In genomic region chr16:14494396-14494795, GRCh38 we compare ENCODE assay signal across 22 cellular contexts.
DNase-seq lines count a peak whose midpoint lies in the region; ATAC-seq, FAIRE-seq and TF ChIP-seq lines count a peak whose summit lies in the region.
"Had no signal": no experiment of that assay in that cellular context is flagged by ENCODE, and none has a peak within 500 bp of the region (broad histone marks: within the 10 kb centered on the region; RNA-seq: fewer than 3 reads in every experiment).

No MANE protein-coding gene starts in this region.

- CTCF ChIA-PET in A549 (lab: Yijun Ruan, JAX) = no interaction called here

- no peak for TF ChIP-seq CTCF in A549 (IDR thresholded peaks at IDR 0.05)
- no peak for TF ChIP-seq CTCF in bronchial epithelial cell (IDR thresholded peaks at IDR 0.05; ENCODE audit: insufficient read depth, low read length, severe bottlenecking)
- TF ChIP-seq CTCF in natural killer cell (IDR thresholded peaks at IDR 0.05) = no peak

- no peaks in the 10 kb centered on the region for H3K36me3 Mint-ChIP-seq in natural killer cell

- H3K9me3 ChIP-seq in A549 (no peaks in the 10 kb centered on the region), mesenchymal stem cell (ENCODE audit: control insufficient read depth, low read length) (no peaks in the 10 kb centered on the region)

- 90% methylated on average over 10 of the region's 10 CpGs for WGBS in A549 (ENCODE audit: missing lambda C conversion rate)
- WGBS in mesenchymal stem cell = 96% methylated on average over 10 of the region's 10 CpGs

- TF ChIP-seq POLR2A in A549 (IDR thresholded peaks at IDR 0.05; ENCODE audit: low read length) = no peak

- H2BK120ac ChIP-seq in mesenchymal stem cell (ENCODE audit: low read depth, low read length) = no peak overlapping the region

- H3K27ac Mint-ChIP-seq in natural killer cell = peak overlapping the region; percentile 5 to 80
- H3K27ac Mint-ChIP-seq: B cell had no signal

- no peaks in the 10 kb centered on the region for H3K9me3 Mint-ChIP-seq in natural killer cell
- H3K9me3 Mint-ChIP-seq: CD8-positive, alpha-beta memory T cell had no signal

- TF ChIP-seq RAD21 in A549 (conservative IDR thresholded peaks at IDR 0.05 in 1 of 2, IDR thresholded peaks at IDR 0.05 in 1 of 2) = no peak

- in situ Hi-C loops in Caki2 (cut with HindIII; ENCODE audit: low pct_unique_long_range_greater_than_20kb, low sequenced_read_pairs) = no loop called here

- H3K27me3 Mint-ChIP-seq in natural killer cell (ENCODE audit: low read depth in 2 of 2) = no peaks in the 10 kb centered on the region
- H3K27me3 Mint-ChIP-seq: B cell; CD8-positive, alpha-beta memory T cell had no signal

- H3K9ac ChIP-seq in mesenchymal stem cell (ENCODE audit: low read length) = no peak overlapping the region
- H3K9ac ChIP-seq: GM23248 had no signal

- H3K4me3 Mint-ChIP-seq in natural killer cell = no peak overlapping the region
- H3K4me3 Mint-ChIP-seq: B cell; CD8-positive, alpha-beta memory T cell had no signal

- H2BK5ac ChIP-seq in mesenchymal stem cell (ENCODE audit: low read depth, low read length, poor library complexity, severe bottlenecking) = no peak overlapping the region

- no peak overlapping the region for H3K4ac ChIP-seq in mesenchymal stem cell (ENCODE audit: low read depth in 1 of 2, low read length in 2 of 2)

- no peaks in the 10 kb centered on the region for H3K36me3 ChIP-seq in bronchial epithelial cell (ENCODE audit: control insufficient read depth, insufficient read depth, low read length)
- peaks cover 2 to 4% of the 10 kb centered on the region in 2 experiments for H3K36me3 ChIP-seq in mesenchymal stem cell (ENCODE audit: control insufficient read depth in 1 of 2, insufficient read depth in 2 of 2, low read depth in 1 of 2, low read length in 2 of 2)

- no peaks in the 10 kb centered on the region for H3K27me3 ChIP-seq in bronchial epithelial cell (ENCODE audit: control insufficient read depth, insufficient read depth, low read length)
- no peaks in the 10 kb centered on the region for H3K27me3 ChIP-seq in mesenchymal stem cell (ENCODE audit: control insufficient read depth in 1 of 2, insufficient read depth in 1 of 2, low read length in 2 of 2)

- peaks cover 25% of the 10 kb centered on the region for H3K79me1 ChIP-seq in mesenchymal stem cell (replicated peaks; ENCODE audit: low read length, poor library complexity, severe bottlenecking)

- POLR2A ChIA-PET in A549 (lab: Yijun Ruan, JAX) = no interaction called here

- no peak overlapping the region for H3K14ac ChIP-seq in mesenchymal stem cell (ENCODE audit: low read length in 2 of 2)

- no peak overlapping the region for H3K23ac ChIP-seq in mesenchymal stem cell (ENCODE audit: low read length in 2 of 2)

- H3K4me1 ChIP-seq in A549 (peaks cover 80% of the 10 kb centered on the region), mesenchymal stem cell (ENCODE audit: control insufficient read depth, insufficient read depth, low read depth, low read length) (peaks cover 24% of the 10 kb centered on the region)

- H2AFZ ChIP-seq in mesenchymal stem cell (ENCODE audit: low read depth, low read length) = no peak overlapping the region
- H2AFZ ChIP-seq: GM23248 had no signal

- H3K27ac ChIP-seq in A549 (peak overlapping the region; percentile 56 to 95), mesenchymal stem cell (ENCODE audit: low read length, poor library complexity, severe bottlenecking) (no peak overlapping the region)
- H3K27ac ChIP-seq: GM23248 had no signal

- H4K8ac ChIP-seq in mesenchymal stem cell (ENCODE audit: low read length) = no peak overlapping the region

- H2BK12ac ChIP-seq in mesenchymal stem cell (ENCODE audit: low read length in 2 of 2) = no peak overlapping the region

- no peak overlapping the region for H2BK15ac ChIP-seq in mesenchymal stem cell (ENCODE audit: low read depth, poor library complexity, severe bottlenecking)

- no peak for TF ChIP-seq EP300 in A549 (IDR thresholded peaks at IDR 0.05)

- FAIRE-seq in A549 (lab: Jason Lieb, UNC) (no peak), bronchial epithelial cell (lab: Jason Lieb, UNC) (no peak)
- FAIRE-seq: GM12878, GM19239 had no signal

- H3K4me2 ChIP-seq in A549 (0 out of 3 replicates have a peak overlapping the region, but pooled peaks have one; percentile 6), mesenchymal stem cell (ENCODE audit: low read length, poor library complexity, severe bottlenecking) (no peak overlapping the region)

- DNase-seq in A549 (ENCODE audit: low read depth in 1 of 2, low spot score in 1 of 2) (peak in 1 of 2 experiments; percentile 37), Caki2 (ENCODE audit: low read depth) (peak; percentile 33), bronchial epithelial cell (ENCODE audit: low read depth) (peak; percentile 66), natural killer cell (no peak), GDM1 (lab: John Stamatoyannopoulos, UW) (no peak), mesenchymal stem cell (no peak)
- DNase-seq: CD8-positive, alpha-beta memory T cell; DMS53; GM23248; KG1; NCI-H1092; NCI-H2107; NCI-H226; NCI-H526 treated with DMSO at 0.1 percent for 48 hours; NK-92 treated with Interleukin-12 subunit alpha and Interleukin-12 subunit beta, amount 100 ng/mL, for 24 hours; OCI-M1; RPMI8226 had no signal

- intact Hi-C loops in natural killer cell (cut with micrococcal nuclease) = loop anchor here (10.0 kb wide), 1 partner anchor 50 kb away; no protein-coding TSS in a partner anchor

- H3K4me3 ChIP-seq in A549 (no peak overlapping the region), bronchial epithelial cell (ENCODE audit: low read depth, low read length) (no peak overlapping the region), mesenchymal stem cell (ENCODE audit: insufficient read depth in 1 of 2, low read depth in 1 of 2, low read length in 2 of 2) (no peak overlapping the region)
- H3K4me3 ChIP-seq: GM12878, GM23248 had no signal

- no peak overlapping the region for H4K91ac ChIP-seq in mesenchymal stem cell (ENCODE audit: low read length)

- no peak overlapping the region for H2AK5ac ChIP-seq in mesenchymal stem cell (ENCODE audit: low read length, severe bottlenecking)

- H3K18ac ChIP-seq in mesenchymal stem cell (ENCODE audit: low read depth in 1 of 2, low read length in 2 of 2) = no peak overlapping the region

- peaks cover 59 to 66% of the 10 kb centered on the region in 2 donors for H3K4me1 Mint-ChIP-seq in natural killer cell

- ATAC-seq in A549 (peak in 1 of 2 experiments; percentile 20; a peak in 2 of 6 replicates), natural killer cell (no peak), GM21737 (IDR thresholded peaks at IDR 0.05; ENCODE audit: unreplicated experiment) (no peak), GM19035 (IDR thresholded peaks at IDR 0.05; ENCODE audit: unreplicated experiment) (no peak)
- ATAC-seq: GM12878 had no signal

TF ChIP-seq in A549, 52 proteins besides CTCF, POLR2A, EP300 and RAD21:
- TF ChIP-seq FOSL2 (IDR thresholded peaks at IDR 0.05) (no peak), FOSL2 (CRISPR knock-in tag; IDR thresholded peaks at IDR 0.05) (peak; percentile 53; the same call in 1 of the 2 replicates), ATOH8 (CRISPR knock-in tag; IDR thresholded peaks at IDR 0.05; ENCODE audit: low read depth) (no peak)

Comparison
In these comparisons a context has a peak if more than half of its experiments do, and no peak if none do; other contexts are left out.
1. DNase-seq: peak in Caki2 (single experiment) and bronchial epithelial cell (single experiment); none in natural killer cell (single experiment), GDM1 (single experiment) and mesenchymal stem cell (single experiment).